In genomic region chr9:85522459-85523092, GRCh38 we compare ENCODE assay signal across 9 cellular contexts.
DNase-seq lines count a peak whose midpoint lies in the region; ATAC-seq, FAIRE-seq and TF ChIP-seq lines count a peak whose summit lies in the region.
"Had no signal": no experiment of that assay in that cellular context is flagged by ENCODE, and none has a peak within 500 bp of the region (broad histone marks: within the 10 kb centered on the region; RNA-seq: fewer than 3 reads in every experiment).

No MANE protein-coding gene starts in this region.

- no peaks in the 10 kb centered on the region for H4K20me1 ChIP-seq in osteoblast (ENCODE audit: insufficient read depth, low read length)

- no peak overlapping the region for H3K27ac Mint-ChIP-seq in activated CD8-positive, alpha-beta memory T cell treated with anti-CD3 and anti-CD28 coated beads, Interleukin-2, amount 10 ng/mL, durations not matched to agents 7 days and 5 days

- no peaks in the 10 kb centered on the region for H3K9me3 ChIP-seq in osteoblast (ENCODE audit: low read depth, low read length)

- H3K4me1 Mint-ChIP-seq in activated CD8-positive, alpha-beta memory T cell treated with anti-CD3 and anti-CD28 coated beads, Interleukin-2, amount 10 ng/mL, durations not matched to agents 7 days and 5 days: peaks cover 10% of the 10 kb centered on the region

- H3K9me3 Mint-ChIP-seq in activated CD8-positive, alpha-beta memory T cell treated with anti-CD3 and anti-CD28 coated beads, Interleukin-2, amount 10 ng/mL, durations not matched to agents 7 days and 5 days (ENCODE audit: low read depth): no peaks in the 10 kb centered on the region

- H3K36me3 ChIP-seq in osteoblast (ENCODE audit: insufficient read depth, low read length): no peaks in the 10 kb centered on the region

- DNase-seq in D721Med (ENCODE audit: insufficient read length, low spot score): peak; percentile 44
- peak; percentile 86 for DNase-seq in HL-60 (ENCODE audit: low read depth in 1 of 2, low spot score in 1 of 2)
- DNase-seq in activated CD8-positive, alpha-beta memory T cell treated with anti-CD3 and anti-CD28 coated beads, Interleukin-2, amount 10 ng/mL, durations not matched to agents 7 days and 5 days: peak; percentile 51
- peak; percentile 25 for DNase-seq in glomerular visceral epithelial cell (ENCODE audit: extremely low spot score)
- no peak for DNase-seq in osteoblast (ENCODE audit: insufficient read length, low spot score, missing footprints)
- DNase-seq in dedifferentiated amniotic fluid mesenchymal stem cell (ENCODE audit: extremely low spot score): no peak
- DNase-seq in NCI-H226: no peak

- no peaks in the 10 kb centered on the region for H3K36me3 Mint-ChIP-seq in activated CD8-positive, alpha-beta memory T cell treated with anti-CD3 and anti-CD28 coated beads, Interleukin-2, amount 10 ng/mL, durations not matched to agents 7 days and 5 days

- H3K4me1 ChIP-seq in osteoblast (ENCODE audit: insufficient read depth, low read length): no peaks in the 10 kb centered on the region

- no peaks in the 10 kb centered on the region for H3K79me2 ChIP-seq in osteoblast (ENCODE audit: insufficient read depth, low read length)

- H3K27me3 Mint-ChIP-seq in activated CD8-positive, alpha-beta memory T cell treated with anti-CD3 and anti-CD28 coated beads, Interleukin-2, amount 10 ng/mL, durations not matched to agents 7 days and 5 days: peaks cover 51% of the 10 kb centered on the region

- peak; percentile 75 for ATAC-seq in activated CD8-positive, alpha-beta memory T cell treated with anti-CD3 and anti-CD28 coated beads, Interleukin-2, amount 10 ng/mL, durations not matched to agents 7 days and 5 days
- ATAC-seq in HG02840 (IDR thresholded peaks at IDR 0.05; ENCODE audit: low FRiP score, unreplicated experiment): no peak
- ATAC-seq: left colon had no signal

- no peak for TF ChIP-seq CTCF in D721Med (IDR thresholded peaks at IDR 0.05; ENCODE audit: insufficient read depth, missing control alignments)
- TF ChIP-seq CTCF in HL-60 (IDR thresholded peaks at IDR 0.05; ENCODE audit: insufficient read depth, low read length): no peak
- TF ChIP-seq CTCF in osteoblast (IDR thresholded peaks at IDR 0.05; ENCODE audit: extremely low read depth, low read depth, low read length): no peak

- no peak for FAIRE-seq in D721Med (lab: Jason Lieb, UNC)

- H3K4me3 ChIP-seq in HL-60 (replicated peaks; ENCODE audit: insufficient read depth, low read length) (peak overlapping the region; percentile 49), osteoblast (ENCODE audit: insufficient read depth, low read length) (peak overlapping the region; percentile 68)

- H3K27ac ChIP-seq in HL-60 (replicated peaks) (peak overlapping the region; percentile 42), osteoblast (ENCODE audit: low read depth, low read length) (no peak overlapping the region)

- peak overlapping the region; percentile 50 for H3K4me3 Mint-ChIP-seq in activated CD8-positive, alpha-beta memory T cell treated with anti-CD3 and anti-CD28 coated beads, Interleukin-2, amount 10 ng/mL, durations not matched to agents 7 days and 5 days

- H3K27me3 ChIP-seq in HL-60 (ENCODE audit: insufficient read depth, poor library complexity, severe bottlenecking) (no peaks in the 10 kb centered on the region), osteoblast (ENCODE audit: insufficient read depth, low read length) (peaks cover 24% of the 10 kb centered on the region)

- CTCF ChIA-PET in activated CD8-positive, alpha-beta memory T cell treated with anti-CD3 and anti-CD28 coated beads, Interleukin-2, amount 10 ng/mL, durations not matched to agents 7 days and 5 days (lab: Charles Lee): interaction anchor here (2.1 kb wide), 1 partner anchor 88 kb away, joined by 7 read pairs; no protein-coding TSS in a partner anchor

- H3K4me2 ChIP-seq in osteoblast (ENCODE audit: insufficient read depth, low read length): peak overlapping the region; percentile 77

- H2AFZ ChIP-seq in osteoblast (ENCODE audit: low read length): peak overlapping the region; percentile 89

Comparison
In these comparisons a context has a peak if more than half of its experiments do, and no peak if none do; other contexts are left out.
1. DNase-seq: peak in D721Med (single experiment), HL-60 (2 of 2), activated CD8-positive, alpha-beta memory T cell treated with anti-CD3 and anti-CD28 coated beads, Interleukin-2, amount 10 ng/mL, durations not matched to agents 7 days and 5 days (single experiment) and glomerular visceral epithelial cell (single experiment); none in osteoblast (single experiment), dedifferentiated amniotic fluid mesenchymal stem cell (single experiment) and NCI-H226 (single experiment).